In genomic region chr20:47458280-47459050, GRCh38 we compare ENCODE assay signal across 1 cellular context.
TF ChIP-seq lines count a peak whose summit lies in the region.

No MANE protein-coding gene starts in this region.

TF ChIP-seq in HepG2, 621 proteins besides CTCF, POLR2A, EP300 and RAD21:
- TF ChIP-seq DNMT1 (CRISPR knock-in tag; IDR thresholded peaks at IDR 0.05), result 0 out of 2 replicates have a peak, but pooled peaks have one; percentile 20
- TF ChIP-seq TFAP4 (IDR thresholded peaks at IDR 0.05; ENCODE audit: borderline replicate concordance, low read depth), result 0 out of 2 replicates have a peak, but pooled peaks have one; percentile 18
- 0 out of 2 replicates have a peak, but pooled peaks have one; percentile 14 for TF ChIP-seq PITX1 (CRISPR knock-in tag; IDR thresholded peaks at IDR 0.05)
- TF ChIP-seq SRY (CRISPR knock-in tag; IDR thresholded peaks at IDR 0.05), result 0 out of 2 replicates have a peak, but pooled peaks have one; percentile 32
- 0 out of 2 replicates have a peak, but pooled peaks have one; percentile 36 for TF ChIP-seq ZNF737 (CRISPR knock-in tag; IDR thresholded peaks at IDR 0.05; ENCODE audit: borderline replicate concordance)
- 0 out of 2 replicates have a peak, but pooled peaks have one; percentile 22 for TF ChIP-seq NCOA2 (CRISPR knock-in tag; IDR thresholded peaks at IDR 0.05)
- TF ChIP-seq RORA (CRISPR knock-in tag; IDR thresholded peaks at IDR 0.05), result peak; percentile 80; the same call in 1 of the 2 replicates
- 0 out of 2 replicates have a peak, but pooled peaks have one; percentile 22 for TF ChIP-seq ZNF230 (CRISPR knock-in tag; IDR thresholded peaks at IDR 0.05)
- peak; percentile 42; the same call in 1 of the 2 replicates for TF ChIP-seq THAP9 (CRISPR knock-in tag; IDR thresholded peaks at IDR 0.05; ENCODE audit: borderline replicate concordance)
- TF ChIP-seq, protein P1, sequence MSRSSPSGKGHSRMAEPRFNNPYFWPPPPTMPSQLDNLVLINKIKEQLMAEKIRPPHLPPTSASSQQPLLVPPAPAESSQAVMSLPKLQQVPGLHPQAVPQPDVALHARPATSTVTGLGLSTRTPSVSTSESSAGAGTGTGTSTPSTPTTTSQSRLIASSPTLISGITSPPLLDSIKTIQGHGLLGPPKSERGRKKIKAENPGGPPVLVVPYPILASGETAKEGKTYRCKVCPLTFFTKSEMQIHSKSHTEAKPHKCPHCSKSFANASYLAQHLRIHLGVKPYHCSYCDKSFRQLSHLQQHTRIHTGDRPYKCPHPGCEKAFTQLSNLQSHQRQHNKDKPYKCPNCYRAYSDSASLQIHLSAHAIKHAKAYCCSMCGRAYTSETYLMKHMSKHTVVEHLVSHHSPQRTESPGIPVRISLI (CRISPR knock-in tag; IDR thresholded peaks at IDR 0.05; ENCODE audit: borderline replicate concordance), result 0 out of 2 replicates have a peak, but pooled peaks have one; percentile 55
- 0 out of 2 replicates have a peak, but pooled peaks have one; percentile 25 for TF ChIP-seq ZNF792 (CRISPR knock-in tag; IDR thresholded peaks at IDR 0.05)
- peak; percentile 78; the same call in 1 of the 2 replicates for TF ChIP-seq ZNF121 (CRISPR knock-in tag; IDR thresholded peaks at IDR 0.05)
- 0 out of 2 replicates have a peak, but pooled peaks have one; percentile 45 for TF ChIP-seq ZNF296 (CRISPR knock-in tag; conservative IDR thresholded peaks at IDR 0.05)
- peak; percentile 53 for TF ChIP-seq ZMYM3 (CRISPR knock-in tag; IDR thresholded peaks at IDR 0.05)
- TF ChIP-seq ZNF770 (CRISPR knock-in tag; IDR thresholded peaks at IDR 0.05), result peak; percentile 91
